Comparison of ENCODE assay signal across 8 cellular contexts in genomic region chr3:97821810-97822775, GRCh38. TPM values are rescaled to one million over a fixed set of nuclear protein-coding genes. Genes with fewer than 3 reads are reported as not detected.
DNase-seq lines count a peak whose midpoint lies in the region; ATAC-seq, FAIRE-seq and TF ChIP-seq lines count a peak whose summit lies in the region.

CRYBG3 (plus strand) TSS chr3:97822011; CDS start chr3:97822207, 196 bp downstream.

- intact Hi-C loops in kidney (cut with DNase I), result no loop called here

- DNase-seq in AG04449 (ENCODE audit: low read depth, low spot score), result no peak
- peak; percentile 34 for DNase-seq in NCI-H2227 treated with DMSO at 0.1 percent for 48 hours (lab: John Stamatoyannopoulos, UW)
- DNase-seq in cerebellar cortex (ENCODE audit: low spot score), result peak; percentile 43
- DNase-seq in kidney, result peak; percentile 95
- peak; percentile 62 to 76 for DNase-seq in stimulated activated CD4-positive, alpha-beta T cell treated with anti-CD3 and anti-CD28 coated beads, Interleukin-15, amount 100 ng/mL, for 1 hour (ENCODE audit: low read depth in 1 of 2, low spot score in 1 of 2)

- no peaks in the 10 kb centered on the region for H3K36me3 ChIP-seq in kidney (ENCODE audit: control insufficient read depth in 1 of 2, insufficient read depth in 2 of 2, low read length in 2 of 2)

- CTCF ChIA-PET in AG04449 (lab: Yijun Ruan, JAX), result interaction anchor here (0.9 to 2.2 kb wide), 8 partner anchors 10 to 216 kb away, joined by 3 to 7 read pairs (median 4); no protein-coding TSS in a partner anchor

- TF ChIP-seq CTCF in AG04449 (IDR thresholded peaks at IDR 0.05; ENCODE audit: insufficient read depth, low read length, missing control alignments) (peak; percentile 36), kidney (IDR thresholded peaks at IDR 0.05; ENCODE audit: borderline replicate concordance, extremely low read depth, insufficient read depth) (peak; percentile 8)

- peak within 1 kb of the TSS; percentile 76 for H3K4me3 ChIP-seq in AG04449 (ENCODE audit: low read depth, low read length)
- peak within 1 kb of the TSS; percentile 81 to 85 for H3K4me3 ChIP-seq in kidney (ENCODE audit: low read length in 2 of 2)

- peak within 1 kb of the TSS; percentile 70 to 76 for H3K27ac ChIP-seq in kidney (ENCODE audit: low read depth in 2 of 2, low read length in 2 of 2)

- no peak for FAIRE-seq in kidney (lab: Jason Lieb, UNC)

- no peaks in the 10 kb centered on the region for H3K4me1 ChIP-seq in kidney (ENCODE audit: control insufficient read depth in 1 of 2, insufficient read depth in 1 of 2, low read depth in 1 of 2, low read length in 2 of 2)

- no peaks in the 10 kb centered on the region for H3K9me3 ChIP-seq in kidney (ENCODE audit: control insufficient read depth in 1 of 2, low read length in 2 of 2)

- POLR2A ChIA-PET in AG04449 (lab: Yijun Ruan, JAX), result interaction anchor here (0.8 to 2.0 kb wide), 7 partner anchors 22 to 701 kb away, joined by 3 to 9 read pairs (median 4); partner anchors contain the start of genes ARL6 and CLDND1

- ATAC-seq in GM18867 (IDR thresholded peaks at IDR 0.05; ENCODE audit: unreplicated experiment) (peak; percentile 98), HG03095 (IDR thresholded peaks at IDR 0.05; ENCODE audit: unreplicated experiment) (peak; percentile 99)
- ATAC-seq in activated CD4-positive, CD25-positive, alpha-beta regulatory T cell treated with anti-CD3 and anti-CD28 coated beads, Interleukin-2, amount 50 U/mL, for 24 hours, result peak; percentile 99 to 100

- peak within 1 kb of the TSS; percentile 84 to 86 for H3K9ac ChIP-seq in kidney (ENCODE audit: low read length in 2 of 2)

RNA-seq across cellular contexts. Expression of gene CRYBG3, which starts in this region (rescaled TPM):
- 20.7 TPM for total RNA-seq in kidney
- 3.1 TPM for polyA plus RNA-seq in kidney (ENCODE audit: insufficient read depth, low read depth, low replicate concordance)
